ENCODE assay signal across 13 cellular contexts in genomic region chr11:114081641-114082414, GRCh38. TPM values are rescaled to one million over a fixed set of nuclear protein-coding genes. Genes with fewer than 3 reads are reported as not detected.
A peak's percentile ranks its signal among the peaks of the same experiment; 100 is the strongest.
DNase-seq lines count a peak whose midpoint lies in the region; ATAC-seq and TF ChIP-seq lines count a peak whose summit lies in the region.
"Had no signal": no experiment of that assay in that cellular context is flagged by ENCODE, and none has a peak within 500 bp of the region (broad histone marks: within the 10 kb centered on the region; RNA-seq: fewer than 3 reads in every experiment).

No MANE protein-coding gene starts in this region.

- no peaks in the 10 kb centered on the region for H3K9me3 ChIP-seq in CD8-positive, alpha-beta T cell (ENCODE audit: low read length)
- no peaks in the 10 kb centered on the region for H3K9me3 ChIP-seq in adrenal gland (replicated peaks in 1 of 3)
- no peaks in the 10 kb centered on the region for H3K9me3 ChIP-seq in right atrium auricular region

- 49 to 58% (median 52%) methylated on average over 9 of the region's 9 CpGs for WGBS in adrenal gland, 4 donors

- intact Hi-C loops in CD8-positive, alpha-beta T cell (cut with DNase I, micrococcal nuclease): no loop called here
- intact Hi-C loops in adrenal gland (cut with DNase I): no loop called here

- no peaks in the 10 kb centered on the region for H3K36me3 ChIP-seq in CD8-positive, alpha-beta T cell (ENCODE audit: insufficient read depth, low read length)
- H3K36me3 ChIP-seq in adrenal gland (replicated peaks in 1 of 2) (peaks cover 0 to 30% of the 10 kb centered on the region in 2 donors), right atrium auricular region (peaks cover 73% of the 10 kb centered on the region)

- no peak overlapping the region for H3K4me3 ChIP-seq in CD8-positive, alpha-beta T cell (ENCODE audit: low read depth, low read length)
- H3K4me3 ChIP-seq in adrenal gland (peak overlapping the region in 1 of 4 donors; percentile 20), right atrium auricular region (no peak overlapping the region)

- POLR2A ChIA-PET in CD8-positive, alpha-beta T cell (lab: Charles Lee): interaction anchor here (0.6 to 1.3 kb wide), 2 partner anchors 45 to 109 kb away, joined by 3 read pairs; no protein-coding TSS in a partner anchor

- no peak for DNase-seq in CD8-positive, alpha-beta T cell
- DNase-seq in adrenal gland (peak in 4 of 7 donors; percentile 52 to 71 (median 55)), right atrium auricular region (ENCODE audit: low spot score) (no peak), pulmonary artery endothelial cell (ENCODE audit: low read depth, low spot score) (peak; percentile 49), SIG-M5 treated with dmso at 0.1 percent for 504 hours (lab: John Stamatoyannopoulos, UW; ENCODE audit: unreplicated experiment) (no peak), NCI-H2171 treated with DMSO at 0.1 percent for 48 hours (lab: John Stamatoyannopoulos, UW) (no peak), caudate nucleus (lab: John Stamatoyannopoulos, UW) (no peak)
- no peak for DNase-seq in activated CD8-positive, alpha-beta memory T cell treated with anti-CD3 and anti-CD28 coated beads, Interleukin-2, amount 50 U/mL, for 48 hours
- DNase-seq: activated naive CD4-positive, alpha-beta T cell treated with anti-CD3 and anti-CD28 coated beads, Interleukin-2, amount 10 ng/mL, durations not matched to agents 7 days and 5 days; C1 segment of cervical spinal cord; left colon; NCI-H2029 had no signal

- H3K4me1 ChIP-seq in CD8-positive, alpha-beta T cell (ENCODE audit: insufficient read depth, low read length): peaks cover 27% of the 10 kb centered on the region
- peaks cover 90 to 98% of the 10 kb centered on the region in 2 donors for H3K4me1 ChIP-seq in adrenal gland (replicated peaks in 1 of 2)
- peaks cover 3 to 100% of the 10 kb centered on the region in 2 donors for H3K4me1 ChIP-seq in right atrium auricular region

- TF ChIP-seq POLR2A in adrenal gland (IDR thresholded peaks at IDR 0.05): no peak

- no peaks in the 10 kb centered on the region for H3K9me3 Mint-ChIP-seq in CD8-positive, alpha-beta T cell
- H3K9me3 Mint-ChIP-seq: activated naive CD4-positive, alpha-beta T cell treated with anti-CD3 and anti-CD28 coated beads, Interleukin-2, amount 10 ng/mL, durations not matched to agents 7 days and 5 days had no signal

- peak overlapping the region; percentile 52 for H3K27ac Mint-ChIP-seq in CD8-positive, alpha-beta T cell
- H3K27ac Mint-ChIP-seq: activated naive CD4-positive, alpha-beta T cell treated with anti-CD3 and anti-CD28 coated beads, Interleukin-2, amount 10 ng/mL, durations not matched to agents 7 days and 5 days had no signal

- no peaks in the 10 kb centered on the region for H3K36me3 Mint-ChIP-seq in CD8-positive, alpha-beta T cell

- TF ChIP-seq CTCF in CD8-positive, alpha-beta T cell (IDR thresholded peaks at IDR 0.05): no peak
- TF ChIP-seq CTCF in adrenal gland (IDR thresholded peaks at IDR 0.05) (no peak), right atrium auricular region (IDR thresholded peaks at IDR 0.05) (no peak)

- no peak overlapping the region for H3K27ac ChIP-seq in CD8-positive, alpha-beta T cell (ENCODE audit: low read depth, low read length)
- H3K27ac ChIP-seq in adrenal gland: peak overlapping the region; percentile 45 to 91 (median 70)
- peak overlapping the region; percentile 88 to 93 for H3K27ac ChIP-seq in right atrium auricular region
- H3K27ac ChIP-seq in caudate nucleus (ENCODE audit: low read depth, low read length): no peak overlapping the region

- CTCF ChIA-PET in CD8-positive, alpha-beta T cell (lab: Charles Lee): interaction anchor here (1.0 kb wide), 1 partner anchor 10 kb away, joined by 4 read pairs; no protein-coding TSS in a partner anchor

- no peaks in the 10 kb centered on the region for H3K27me3 ChIP-seq in CD8-positive, alpha-beta T cell (ENCODE audit: insufficient read depth, low read length)
- no peaks in the 10 kb centered on the region for H3K27me3 ChIP-seq in adrenal gland
- no peaks in the 10 kb centered on the region for H3K27me3 ChIP-seq in right atrium auricular region

- peaks cover 63% of the 10 kb centered on the region for H3K4me1 Mint-ChIP-seq in CD8-positive, alpha-beta T cell (ENCODE audit: low read depth)

- ATAC-seq in CD8-positive, alpha-beta T cell: no peak
- ATAC-seq: Panc1 had no signal

- peaks cover 16% of the 10 kb centered on the region for H3K27me3 Mint-ChIP-seq in CD8-positive, alpha-beta T cell (ENCODE audit: low read depth)

- no peak overlapping the region for H3K4me3 Mint-ChIP-seq in CD8-positive, alpha-beta T cell
- H3K4me3 Mint-ChIP-seq: activated naive CD4-positive, alpha-beta T cell treated with anti-CD3 and anti-CD28 coated beads, Interleukin-2, amount 10 ng/mL, durations not matched to agents 7 days and 5 days had no signal

RNA-seq across cellular contexts. Expression of gene ZBTB16, which starts 22.3 kb away (rescaled TPM):
- total RNA-seq in CD8-positive, alpha-beta T cell: 10 to 100 TPM; 15.3 to 18.3 TPM
- total RNA-seq in adrenal gland: 100 to 1,000 TPM in 1 of 8 donors, 10 to 100 TPM in 7; 25.3 to 119 (median 68.6) TPM
- polyA plus RNA-seq in adrenal gland: 10 to 100 TPM; 16.0 to 36.0 (median 16.0) TPM
- total RNA-seq in right atrium auricular region: 100 to 1,000 TPM in 1 of 2 donors, 10 to 100 TPM in 1; 65.5 to 101 TPM
- 17.3 and 41.7 TPM in 2 replicates for total RNA-seq in pulmonary artery endothelial cell

Comparison
In these comparisons a context has a peak if more than half of its experiments do, and no peak if none do; other contexts are left out.
1. DNase-seq: peak in adrenal gland (4 of 7) and pulmonary artery endothelial cell (single experiment); none in CD8-positive, alpha-beta T cell (0 of 7), right atrium auricular region (single experiment), SIG-M5 treated with dmso at 0.1 percent for 504 hours (single experiment), NCI-H2171 treated with DMSO at 0.1 percent for 48 hours (single experiment), activated CD8-positive, alpha-beta memory T cell treated with anti-CD3 and anti-CD28 coated beads, Interleukin-2, amount 50 U/mL, for 48 hours (single experiment) and caudate nucleus (0 of 61).
2. H3K27ac ChIP-seq: peak in adrenal gland (5 of 5) and right atrium auricular region (2 of 2); none in CD8-positive, alpha-beta T cell (single experiment) and caudate nucleus (single experiment).